In the genomic region with DNA sequence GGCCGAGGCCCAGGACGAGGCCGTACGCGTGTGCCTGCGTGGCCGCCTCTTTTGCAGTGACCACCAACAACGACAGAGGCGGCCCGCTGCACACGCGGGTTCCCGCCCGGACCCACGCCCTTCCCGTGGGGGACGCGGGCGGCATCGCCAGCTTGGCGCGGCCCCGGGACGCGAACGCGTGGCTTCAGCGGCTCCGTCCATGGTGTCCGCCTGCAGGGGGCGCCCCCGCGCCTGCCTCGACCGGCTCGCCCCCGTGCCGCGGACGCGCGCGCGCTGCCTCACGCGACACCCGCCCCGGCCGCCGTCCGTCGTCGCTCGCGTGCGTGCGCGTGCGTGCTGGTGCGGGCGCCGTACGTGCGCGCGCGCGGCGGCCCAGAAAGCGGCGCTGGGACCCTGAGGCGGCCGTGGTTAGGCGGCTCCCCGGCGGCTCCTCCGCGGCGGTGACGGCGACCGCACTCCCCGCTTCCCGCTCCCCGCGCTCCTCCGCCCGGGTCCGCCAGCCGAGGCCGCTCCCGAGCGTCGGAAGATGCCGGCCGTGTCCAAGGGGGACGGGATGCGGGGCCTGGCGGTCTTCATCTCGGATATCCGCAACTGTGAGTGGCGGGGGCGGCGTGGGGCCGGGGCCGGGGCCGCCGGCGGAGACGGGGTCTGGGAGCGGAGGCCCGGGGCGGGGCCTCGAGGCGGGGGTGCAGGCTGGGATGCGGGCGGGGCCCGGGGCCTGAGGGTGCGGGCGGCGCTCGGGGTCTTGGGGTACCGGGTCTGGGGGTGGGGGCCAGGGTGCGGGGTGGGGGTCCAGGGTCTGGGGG, we compare ENCODE assay signal across 1 cellular context.
TF ChIP-seq lines count a peak whose summit lies in the region.

TSS of gene AP2A2 (plus strand) at position 375 of the 806 bp plus-strand sequence. CDS start at position 527, 152 bp downstream.

TF ChIP-seq in K562, 482 proteins besides CTCF, POLR2A, EP300 and RAD21 (continued from another document and continues in another):
- TF ChIP-seq RERE (CRISPR knock-in tag; IDR thresholded peaks at IDR 0.05; ENCODE audit: borderline replicate concordance), result no peak
- TF ChIP-seq KAT8 (IDR thresholded peaks at IDR 0.05; ENCODE audit: low read depth), result no peak
- no peak for TF ChIP-seq PHTF2 (CRISPR knock-in tag; IDR thresholded peaks at IDR 0.05)
- no peak for TF ChIP-seq WHSC1 (IDR thresholded peaks at IDR 0.05; ENCODE audit: low read length)
- TF ChIP-seq, protein P1, sequence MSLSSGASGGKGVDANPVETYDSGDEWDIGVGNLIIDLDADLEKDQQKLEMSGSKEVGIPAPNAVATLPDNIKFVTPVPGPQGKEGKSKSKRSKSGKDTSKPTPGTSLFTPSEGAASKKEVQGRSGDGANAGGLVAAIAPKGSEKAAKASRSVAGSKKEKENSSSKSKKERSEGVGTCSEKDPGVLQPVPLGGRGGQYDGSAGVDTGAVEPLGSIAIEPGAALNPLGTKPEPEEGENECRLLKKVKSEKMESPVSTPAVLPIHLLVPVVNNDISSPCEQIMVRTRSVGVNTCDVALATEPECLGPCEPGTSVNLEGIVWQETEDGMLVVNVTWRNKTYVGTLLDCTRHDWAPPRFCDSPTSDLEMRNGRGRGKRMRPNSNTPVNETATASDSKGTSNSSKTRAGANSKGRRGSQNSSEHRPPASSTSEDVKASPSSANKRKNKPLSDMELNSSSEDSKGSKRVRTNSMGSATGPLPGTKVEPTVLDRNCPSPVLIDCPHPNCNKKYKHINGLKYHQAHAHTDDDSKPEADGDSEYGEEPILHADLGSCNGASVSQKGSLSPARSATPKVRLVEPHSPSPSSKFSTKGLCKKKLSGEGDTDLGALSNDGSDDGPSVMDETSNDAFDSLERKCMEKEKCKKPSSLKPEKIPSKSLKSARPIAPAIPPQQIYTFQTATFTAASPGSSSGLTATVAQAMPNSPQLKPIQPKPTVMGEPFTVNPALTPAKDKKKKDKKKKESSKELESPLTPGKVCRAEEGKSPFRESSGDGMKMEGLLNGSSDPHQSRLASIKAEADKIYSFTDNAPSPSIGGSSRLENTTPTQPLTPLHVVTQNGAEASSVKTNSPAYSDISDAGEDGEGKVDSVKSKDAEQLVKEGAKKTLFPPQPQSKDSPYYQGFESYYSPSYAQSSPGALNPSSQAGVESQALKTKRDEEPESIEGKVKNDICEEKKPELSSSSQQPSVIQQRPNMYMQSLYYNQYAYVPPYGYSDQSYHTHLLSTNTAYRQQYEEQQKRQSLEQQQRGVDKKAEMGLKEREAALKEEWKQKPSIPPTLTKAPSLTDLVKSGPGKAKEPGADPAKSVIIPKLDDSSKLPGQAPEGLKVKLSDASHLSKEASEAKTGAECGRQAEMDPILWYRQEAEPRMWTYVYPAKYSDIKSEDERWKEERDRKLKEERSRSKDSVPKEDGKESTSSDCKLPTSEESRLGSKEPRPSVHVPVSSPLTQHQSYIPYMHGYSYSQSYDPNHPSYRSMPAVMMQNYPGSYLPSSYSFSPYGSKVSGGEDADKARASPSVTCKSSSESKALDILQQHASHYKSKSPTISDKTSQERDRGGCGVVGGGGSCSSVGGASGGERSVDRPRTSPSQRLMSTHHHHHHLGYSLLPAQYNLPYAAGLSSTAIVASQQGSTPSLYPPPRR (CRISPR knock-in tag; IDR thresholded peaks at IDR 0.05; ENCODE audit: borderline replicate concordance), result 0 out of 2 replicates have a peak, but pooled peaks have one; percentile 67
- no peak for TF ChIP-seq YBX1 (IDR thresholded peaks at IDR 0.05)
- no peak for TF ChIP-seq XRCC3 (IDR thresholded peaks at IDR 0.05)
- peak; percentile 92; the same call in 1 of the 2 replicates for TF ChIP-seq ZNF175 (CRISPR knock-in tag; IDR thresholded peaks at IDR 0.05; ENCODE audit: low read depth)
- no peak for TF ChIP-seq RFX1 (IDR thresholded peaks at IDR 0.05)
- TF ChIP-seq NR4A1 (CRISPR knock-in tag; IDR thresholded peaks at IDR 0.05), result no peak
- peak; percentile 79 for TF ChIP-seq NR4A1 (tag; IDR thresholded peaks at IDR 0.05)
- TF ChIP-seq POLR2G (IDR thresholded peaks at IDR 0.05; ENCODE audit: low read depth, low read length), result peak; percentile 88
- TF ChIP-seq ZNF408 (CRISPR knock-in tag; IDR thresholded peaks at IDR 0.05; ENCODE audit: low read depth), result no peak
- no peak for TF ChIP-seq E4F1 (CRISPR knock-in tag; IDR thresholded peaks at IDR 0.05; ENCODE audit: borderline replicate concordance)
- peak; percentile 63 for TF ChIP-seq ZFX (CRISPR knock-in tag; IDR thresholded peaks at IDR 0.05)
- no peak for TF ChIP-seq TAL1 (IDR thresholded peaks at IDR 0.05)
- TF ChIP-seq RB1 (IDR thresholded peaks at IDR 0.05; ENCODE audit: low read depth), result peak; percentile 96
- TF ChIP-seq U2AF1 (optimal IDR thresholded peaks at IDR 0.05; ENCODE audit: low read depth, low read length), result peak; percentile 28
- peak; percentile 70 for TF ChIP-seq CHD1 (IDR thresholded peaks at IDR 0.05; ENCODE audit: low read length)
- no peak for TF ChIP-seq ZNF699 (CRISPR knock-in tag; IDR thresholded peaks at IDR 0.05; ENCODE audit: insufficient replicate concordance)
- no peak for TF ChIP-seq POLR2AphosphoS2 (IDR thresholded peaks at IDR 0.05; ENCODE audit: low read length)
- no peak for TF ChIP-seq ZNF263 (CRISPR knock-in tag; IDR thresholded peaks at IDR 0.05; ENCODE audit: borderline replicate concordance)
- peak; percentile 62; the same call in 1 of the 2 replicates for TF ChIP-seq ZBTB17 (CRISPR knock-in tag; IDR thresholded peaks at IDR 0.05)
- no peak for TF ChIP-seq HLTF (IDR thresholded peaks at IDR 0.05)
- TF ChIP-seq, protein P2, sequence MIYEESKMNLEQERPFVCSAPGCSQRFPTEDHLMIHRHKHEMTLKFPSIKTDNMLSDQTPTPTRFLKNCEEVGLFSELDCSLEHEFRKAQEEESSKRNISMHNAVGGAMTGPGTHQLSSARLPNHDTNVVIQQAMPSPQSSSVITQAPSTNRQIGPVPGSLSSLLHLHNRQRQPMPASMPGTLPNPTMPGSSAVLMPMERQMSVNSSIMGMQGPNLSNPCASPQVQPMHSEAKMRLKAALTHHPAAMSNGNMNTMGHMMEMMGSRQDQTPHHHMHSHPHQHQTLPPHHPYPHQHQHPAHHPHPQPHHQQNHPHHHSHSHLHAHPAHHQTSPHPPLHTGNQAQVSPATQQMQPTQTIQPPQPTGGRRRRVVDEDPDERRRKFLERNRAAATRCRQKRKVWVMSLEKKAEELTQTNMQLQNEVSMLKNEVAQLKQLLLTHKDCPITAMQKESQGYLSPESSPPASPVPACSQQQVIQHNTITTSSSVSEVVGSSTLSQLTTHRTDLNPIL (CRISPR knock-in tag; IDR thresholded peaks at IDR 0.05), result no peak
- TF ChIP-seq ZNF395 (CRISPR knock-in tag; IDR thresholded peaks at IDR 0.05), result peak; percentile 99
- TF ChIP-seq TRIM28 (IDR thresholded peaks at IDR 0.05), result no peak
- no peak for TF ChIP-seq TEAD2 (tag; IDR thresholded peaks at IDR 0.05)
- peak; percentile 100 for TF ChIP-seq CXXC5 (CRISPR knock-in tag; IDR thresholded peaks at IDR 0.05)
- TF ChIP-seq RBBP5 (IDR thresholded peaks at IDR 0.05; ENCODE audit: borderline replicate concordance, insufficient read depth, low read length, poor library complexity, severe bottlenecking), result peak; percentile 49
- peak; percentile 67; the same call in 1 of the 2 replicates for TF ChIP-seq PHF8 (IDR thresholded peaks at IDR 0.05; ENCODE audit: borderline replicate concordance, low read length)
- peak; percentile 96 for TF ChIP-seq HMGXB4 (CRISPR knock-in tag; IDR thresholded peaks at IDR 0.05)
